Comparison of ENCODE assay signal across 8 cellular contexts in the genomic region with DNA sequence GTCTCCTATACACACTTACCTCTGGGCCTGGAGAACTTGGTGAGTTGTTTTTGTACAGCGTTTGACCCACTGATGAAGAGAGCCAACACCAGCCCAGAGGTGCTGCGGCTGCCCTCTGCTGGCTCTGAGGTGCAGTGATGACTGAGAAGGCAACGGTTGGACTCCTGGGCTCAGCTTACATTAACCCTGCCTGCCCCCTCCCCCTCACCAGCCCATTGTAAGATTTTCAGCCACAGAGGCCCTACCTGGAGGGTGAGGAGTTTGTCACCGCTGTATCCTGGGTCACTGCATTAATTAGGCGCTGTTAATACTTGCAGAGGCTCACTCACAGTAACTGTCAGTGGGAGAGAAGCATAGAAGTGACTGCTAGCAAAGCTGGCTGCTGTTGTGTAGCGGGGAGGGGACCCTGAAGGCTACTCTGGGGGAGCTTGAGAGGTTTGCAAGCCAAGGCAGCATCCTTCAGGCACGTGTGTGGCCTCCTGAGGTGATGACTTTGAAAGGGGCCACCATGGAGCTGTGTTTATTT. TPM values are rescaled to one million over a fixed set of nuclear protein-coding genes. Genes with fewer than 3 reads are reported as not detected.
DNase-seq lines count a peak whose midpoint lies in the region; ATAC-seq and TF ChIP-seq lines count a peak whose summit lies in the region.

No MANE protein-coding gene starts in this region.

- no peaks in the 10 kb centered on the region for H3K4me1 Mint-ChIP-seq in activated CD8-positive, alpha-beta T cell treated with anti-CD3 and anti-CD28 coated beads for 36 hours (ENCODE audit: low read depth)
- peaks cover 20% of the 10 kb centered on the region for H3K4me1 Mint-ChIP-seq in endodermal cell

- H3K9me3 ChIP-seq in HCT116 (ENCODE audit: control insufficient read depth in 1 of 2, insufficient read depth in 1 of 2, low read depth in 1 of 2, low read length in 2 of 2) (no peaks in the 10 kb centered on the region), endodermal cell (ENCODE audit: control insufficient read depth, low read length) (peaks cover 11% of the 10 kb centered on the region)

- POLR2A ChIA-PET in HCT116 (lab: Charles Lee) = no interaction called here
- POLR2A ChIA-PET in activated CD8-positive, alpha-beta T cell treated with anti-CD3 and anti-CD28 coated beads for 36 hours (lab: Charles Lee) = no interaction called here

- RAD21 ChIA-PET in HCT116 (lab: Charles Lee; ENCODE audit: low non-redundant PET in 1 of 2, low total read pairs in 2 of 2, uncharacterized antibody in 2 of 2, unreplicated experiment in 2 of 2) = interaction anchor here (0.5 to 1.9 kb wide), 3 partner anchors 12 to 90 kb away, joined by 3 to 4 read pairs (median 4); partner anchors contain the start of gene ANKRD2 (in 1 of the 2)

- no peak for TF ChIP-seq POLR2A in HCT116 (IDR thresholded peaks at IDR 0.05; ENCODE audit: borderline replicate concordance, extremely low read depth, insufficient read depth, insufficient read length)

- H3K36me3 ChIP-seq in HCT116 (ENCODE audit: control insufficient read depth in 1 of 2, insufficient read depth in 2 of 2, low read length in 2 of 2) (no peaks in the 10 kb centered on the region), endodermal cell (ENCODE audit: control insufficient read depth, insufficient read depth, low read length) (no peaks in the 10 kb centered on the region)

- H3K4me3 ChIP-seq in HCT116 (replicated peaks in 1 of 2; ENCODE audit: low read depth in 1 of 2, low read length in 2 of 2) (no peak overlapping the region), endodermal cell (ENCODE audit: low read length) (no peak overlapping the region)

- no peak overlapping the region for H3K4me3 Mint-ChIP-seq in activated CD8-positive, alpha-beta T cell treated with anti-CD3 and anti-CD28 coated beads for 36 hours
- no peak overlapping the region for H3K4me3 Mint-ChIP-seq in endodermal cell

- H3K27me3 ChIP-seq in HCT116 (ENCODE audit: insufficient read depth, low read length) (no peaks in the 10 kb centered on the region), endodermal cell (ENCODE audit: control insufficient read depth, insufficient read depth, low read length, poor library complexity, severe bottlenecking) (no peaks in the 10 kb centered on the region)

- no peak overlapping the region for H3K9ac ChIP-seq in HCT116 (ENCODE audit: low read length)
- no peak overlapping the region for H3K9ac ChIP-seq in endodermal cell (ENCODE audit: extremely low read depth, low read length, poor library complexity, severe bottlenecking)

- no peaks in the 10 kb centered on the region for H3K79me2 ChIP-seq in HCT116 (ENCODE audit: insufficient read depth, low read length)

- peak; percentile 89 to 94 (median 93) for TF ChIP-seq CTCF in HCT116 (IDR thresholded peaks at IDR 0.05 in 2 of 3, conservative IDR thresholded peaks at IDR 0.05 in 1 of 3; ENCODE audit: borderline replicate concordance in 1 of 3, insufficient read depth in 1 of 3, low read depth in 2 of 3, low read length in 2 of 3)
- TF ChIP-seq CTCF in activated CD8-positive, alpha-beta T cell treated with anti-CD3 and anti-CD28 coated beads for 36 hours (IDR thresholded peaks at IDR 0.05) = peak; percentile 74
- TF ChIP-seq CTCF in endodermal cell (conservative IDR thresholded peaks at IDR 0.05) = peak; percentile 91

- H3K27ac ChIP-seq in HCT116 (ENCODE audit: low read depth, low read length) (0 out of 2 replicates have a peak overlapping the region, but pooled peaks have one; percentile 7), endodermal cell (ENCODE audit: low read depth, low read length) (no peak overlapping the region)

- 16 to 50% methylated on average over 2 to 7 of the region's 7 CpGs for WGBS in endodermal cell (ENCODE audit: insufficient coverage in 1 of 2, insufficient read length in 1 of 2), 2 experiments

- H3K9me3 Mint-ChIP-seq in activated CD8-positive, alpha-beta T cell treated with anti-CD3 and anti-CD28 coated beads for 36 hours = no peaks in the 10 kb centered on the region
- H3K9me3 Mint-ChIP-seq in endodermal cell = peaks cover 12% of the 10 kb centered on the region

- H2AFZ ChIP-seq in HCT116 (ENCODE audit: low read depth, low read length, poor library complexity, severe bottlenecking) = no peak overlapping the region

- intact Hi-C loops in HCT116 (cut with micrococcal nuclease) = loop anchor here (1.0 to 2.0 kb wide), 3 partner anchors 18 to 147 kb away; no protein-coding TSS in a partner anchor
- intact Hi-C loops in activated CD8-positive, alpha-beta T cell treated with anti-CD3 and anti-CD28 coated beads for 36 hours (cut with micrococcal nuclease) = no loop called here

- CTCF ChIA-PET in HCT116 (lab: Charles Lee) = interaction anchor here (0.7 to 2.8 kb wide), 15 partner anchors 10 to 90 kb away, joined by 3 to 20 read pairs (median 5); partner anchors contain the start of genes ANKRD2 and HOGA1
- CTCF ChIA-PET in activated CD8-positive, alpha-beta T cell treated with anti-CD3 and anti-CD28 coated beads for 36 hours (lab: Charles Lee) = interaction anchor here (0.7 to 3.9 kb wide), 26 partner anchors 8 to 153 kb away, joined by 3 to 54 read pairs (median 5); partner anchors contain the start of genes ANKRD2 and RRP12

- DNase-seq in DMS79 (lab: John Stamatoyannopoulos, UW) (peak; percentile 1), HCT116 (ENCODE audit: low read depth, low spot score) (no peak), NCI-H526 (lab: John Stamatoyannopoulos, UW) (peak; percentile 32 to 66), endodermal cell (peak; percentile 96), midbrain (lab: John Stamatoyannopoulos, UW) (peak; percentile 80)
- peak; percentile 76 for DNase-seq in activated CD8-positive, alpha-beta T cell treated with anti-CD3 and anti-CD28 coated beads for 36 hours
- DNase-seq in stimulated activated CD8-positive, alpha-beta memory T cell treated with anti-CD3 and anti-CD28 coated beads, Interleukin-7, amount 100 ng/mL, for 1 hour (ENCODE audit: low read depth in 2 of 2) = peak; percentile 20 to 25

- TF ChIP-seq RAD21 in HCT116 (IDR thresholded peaks at IDR 0.05; ENCODE audit: low read depth) = peak; percentile 94

- H3K36me3 Mint-ChIP-seq in activated CD8-positive, alpha-beta T cell treated with anti-CD3 and anti-CD28 coated beads for 36 hours (ENCODE audit: low read depth) = no peaks in the 10 kb centered on the region
- H3K36me3 Mint-ChIP-seq in endodermal cell (ENCODE audit: low read depth) = peaks cover 6% of the 10 kb centered on the region

- H4K20me1 ChIP-seq in HCT116 (ENCODE audit: insufficient read depth) = no peaks in the 10 kb centered on the region

- no peaks in the 10 kb centered on the region for H3K9me2 ChIP-seq in HCT116 (ENCODE audit: insufficient read depth)

- H3K27ac Mint-ChIP-seq in activated CD8-positive, alpha-beta T cell treated with anti-CD3 and anti-CD28 coated beads for 36 hours = no peak overlapping the region
- H3K27ac Mint-ChIP-seq in endodermal cell = peak overlapping the region; percentile 81

- no peaks in the 10 kb centered on the region for H3K27me3 Mint-ChIP-seq in activated CD8-positive, alpha-beta T cell treated with anti-CD3 and anti-CD28 coated beads for 36 hours
- H3K27me3 Mint-ChIP-seq in endodermal cell (ENCODE audit: insufficient read depth) = no peaks in the 10 kb centered on the region

- peak; percentile 99 for ATAC-seq in HCT116
- peak; percentile 99 for ATAC-seq in activated CD8-positive, alpha-beta T cell treated with anti-CD3 and anti-CD28 coated beads for 36 hours
- no peak for ATAC-seq in HG03095 (IDR thresholded peaks at IDR 0.05; ENCODE audit: unreplicated experiment)

- BruUV-seq in HCT116 (replicated peaks; lab: Mats Ljungman, UMichigan) = no TSS peak

- H3K4me1 ChIP-seq in HCT116 (ENCODE audit: control insufficient read depth in 1 of 2, insufficient read depth in 2 of 2, low read length in 2 of 2) (peaks cover 10 to 27% of the 10 kb centered on the region in 2 experiments; a peak in 3 of 4 replicates), endodermal cell (ENCODE audit: control insufficient read depth, insufficient read depth, low read length) (peaks cover 5% of the 10 kb centered on the region)

- peak overlapping the region; percentile 31 for H3K4me2 ChIP-seq in HCT116 (ENCODE audit: low read length)

TF ChIP-seq in HCT116, 20 proteins besides CTCF, POLR2A, EP300 and RAD21 (continues in another document):
- no peak for TF ChIP-seq ZFX (IDR thresholded peaks at IDR 0.05)

RNA-seq across cellular contexts. Expression of gene ANKRD2, which starts 18.9 kb away (rescaled TPM):
- 0.15 TPM for total RNA-seq in HCT116 (2021; ENCODE audit: unreplicated experiment)
- 0.22 and 0.31 TPM in 2 replicates for polyA plus RNA-seq in HCT116 (2012)
- not detected for total RNA-seq in activated CD8-positive, alpha-beta T cell treated with anti-CD3 and anti-CD28 coated beads for 36 hours
- total RNA-seq in endodermal cell = not detected
- not detected for polyA plus RNA-seq in endodermal cell (2013, experiment 1 of 2)
- polyA plus RNA-seq in endodermal cell (2013, experiment 2 of 2) = not detected

RNA-seq across cellular contexts. Expression of gene HOGA1, which starts 30.6 kb away (rescaled TPM):
- total RNA-seq in HCT116 (2021; ENCODE audit: unreplicated experiment) = 1.6 TPM
- polyA plus RNA-seq in HCT116 (2012) = 0.97 and 1.3 TPM in 2 replicates
- not detected for total RNA-seq in activated CD8-positive, alpha-beta T cell treated with anti-CD3 and anti-CD28 coated beads for 36 hours
- total RNA-seq in endodermal cell = 1 to 10 TPM in 1 of 2 donors, under 1 TPM in 1; 0.15 to 1.7 TPM
- polyA plus RNA-seq in endodermal cell (2013, experiment 1 of 2) = 1.00 TPM
- polyA plus RNA-seq in endodermal cell (2013, experiment 2 of 2) = 0.70 TPM

RNA-seq across cellular contexts. Expression of gene C10orf62, which starts 35.9 kb away (rescaled TPM):
- total RNA-seq in HCT116 (2021; ENCODE audit: unreplicated experiment) (0.32 TPM), endodermal cell (not detected)
- 0.14 TPM in 1 of 2 replicates, not detected in the other for polyA plus RNA-seq in HCT116 (2012)
- not detected for total RNA-seq in activated CD8-positive, alpha-beta T cell treated with anti-CD3 and anti-CD28 coated beads for 36 hours
- polyA plus RNA-seq in endodermal cell (2013, experiment 1 of 2) = not detected
- polyA plus RNA-seq in endodermal cell (2013, experiment 2 of 2) = not detected

RNA-seq across cellular contexts. Expression of gene UBTD1, which starts 54.9 kb away (rescaled TPM):
- total RNA-seq in HCT116 (2021; ENCODE audit: unreplicated experiment) = 12.8 TPM
- polyA plus RNA-seq in HCT116 (2012) = 13.6 and 15.6 TPM in 2 replicates
- 1 to 10 TPM; 1.6 to 2.1 TPM for total RNA-seq in activated CD8-positive, alpha-beta T cell treated with anti-CD3 and anti-CD28 coated beads for 36 hours
- total RNA-seq in endodermal cell = 10 to 100 TPM; 19.1 to 19.3 TPM
- 11.7 TPM for polyA plus RNA-seq in endodermal cell (2013, experiment 1 of 2)
- polyA plus RNA-seq in endodermal cell (2013, experiment 2 of 2) = 12.2 TPM

RNA-seq across cellular contexts. Expression of gene MMS19, which starts 55.4 kb away (rescaled TPM):
- 101 TPM for total RNA-seq in HCT116 (2021; ENCODE audit: unreplicated experiment)
- 87.2 and 107 TPM in 2 replicates for polyA plus RNA-seq in HCT116 (2012)
- total RNA-seq in activated CD8-positive, alpha-beta T cell treated with anti-CD3 and anti-CD28 coated beads for 36 hours = 100 to 1,000 TPM; 107 to 108 TPM
- total RNA-seq in endodermal cell = 10 to 100 TPM; 84.2 to 98.8 TPM
- 103 TPM for polyA plus RNA-seq in endodermal cell (2013, experiment 1 of 2)
- 84.0 TPM for polyA plus RNA-seq in endodermal cell (2013, experiment 2 of 2)
